16 cellular contexts compared by ENCODE assay signal in genomic region chr1:245572709-245573108, GRCh38.
DNase-seq lines count a peak whose midpoint lies in the region; ATAC-seq and TF ChIP-seq lines count a peak whose summit lies in the region.
"Had no signal": no experiment of that assay in that cellular context is flagged by ENCODE, and none has a peak within 500 bp of the region (broad histone marks: within the 10 kb centered on the region; RNA-seq: fewer than 3 reads in every experiment).

No MANE protein-coding gene starts in this region.

- no peaks in the 10 kb centered on the region for H3K27me3 Mint-ChIP-seq in endodermal cell (ENCODE audit: insufficient read depth)
- H3K27me3 Mint-ChIP-seq in nephron (ENCODE audit: low read depth) = peaks cover 7% of the 10 kb centered on the region

- H3K27ac ChIP-seq in BLaER1 (no peak overlapping the region), endodermal cell (ENCODE audit: low read depth, low read length) (no peak overlapping the region)
- H3K27ac ChIP-seq: HL-60 had no signal

- H3K27ac Mint-ChIP-seq in endodermal cell (peak overlapping the region; percentile 70), nephron (peak overlapping the region; percentile 47 to 65 (median 56))
- H3K27ac Mint-ChIP-seq: B cell; CD14-positive monocyte; CD8-positive, alpha-beta T cell had no signal

- H3K4me1 Mint-ChIP-seq in endodermal cell (peaks cover 28% of the 10 kb centered on the region), nephron (peaks cover 41% of the 10 kb centered on the region)
- H3K4me1 Mint-ChIP-seq: B cell had no signal

- peak; percentile 22 for DNase-seq in LNCaP clone FGC (ENCODE audit: low read depth)
- no peak for DNase-seq in endodermal cell
- DNase-seq in NCI-H1417 treated with DMSO at 0.1 percent for 48 hours (lab: John Stamatoyannopoulos, UW) = no peak
- DNase-seq: CD8-positive, alpha-beta T cell; COR-L47; DMS153; DMS79 treated with DMSO at 0.1 percent for 48 hours; EL had no signal

- H3K9me3 Mint-ChIP-seq in endodermal cell (no peaks in the 10 kb centered on the region), nephron (no peaks in the 10 kb centered on the region)
- H3K9me3 Mint-ChIP-seq: CD8-positive, alpha-beta T cell had no signal

- H3K4me3 Mint-ChIP-seq in endodermal cell (no peak overlapping the region), nephron (no peak overlapping the region)
- H3K4me3 Mint-ChIP-seq: B cell; CD14-positive monocyte; CD8-positive, alpha-beta T cell had no signal

- H3K4me3 ChIP-seq in BLaER1 (no peak overlapping the region), LNCaP clone FGC (ENCODE audit: low read depth, low read length) (no peak overlapping the region), endodermal cell (ENCODE audit: low read length) (no peak overlapping the region)
- H3K4me3 ChIP-seq: HAP-1 had no signal

- ATAC-seq in HG02973 (IDR thresholded peaks at IDR 0.05; ENCODE audit: unreplicated experiment) = no peak
- ATAC-seq in HG03025 (IDR thresholded peaks at IDR 0.05; ENCODE audit: low FRiP score, unreplicated experiment) = no peak
- ATAC-seq: CD8-positive, alpha-beta T cell had no signal

- peaks cover 27% of the 10 kb centered on the region for H3K4me1 ChIP-seq in BLaER1
- H3K4me1 ChIP-seq in endodermal cell (ENCODE audit: control insufficient read depth, insufficient read depth, low read length) = peaks cover 13% of the 10 kb centered on the region
- H3K4me1 ChIP-seq: HAP-1 had no signal

- H3K9me3 ChIP-seq in BLaER1 (no peaks in the 10 kb centered on the region), endodermal cell (ENCODE audit: control insufficient read depth, low read length) (no peaks in the 10 kb centered on the region)
- H3K9me3 ChIP-seq: HAP-1 had no signal

- H3K27me3 ChIP-seq in BLaER1 = no peaks in the 10 kb centered on the region
- no peaks in the 10 kb centered on the region for H3K27me3 ChIP-seq in endodermal cell (ENCODE audit: control insufficient read depth, insufficient read depth, low read length, poor library complexity, severe bottlenecking)

- H3K9ac ChIP-seq in BLaER1 = no peak overlapping the region
- H3K9ac ChIP-seq in endodermal cell (ENCODE audit: extremely low read depth, low read length, poor library complexity, severe bottlenecking) = no peak overlapping the region

- H3K36me3 ChIP-seq in BLaER1 = no peaks in the 10 kb centered on the region
- no peaks in the 10 kb centered on the region for H3K36me3 ChIP-seq in endodermal cell (ENCODE audit: control insufficient read depth, insufficient read depth, low read length)
- H3K36me3 ChIP-seq: HAP-1 had no signal

- TF ChIP-seq CTCF in LNCaP clone FGC (IDR thresholded peaks at IDR 0.05; ENCODE audit: control insufficient read depth, extremely low read depth, insufficient read depth) (no peak), endodermal cell (conservative IDR thresholded peaks at IDR 0.05) (no peak), nephron (IDR thresholded peaks at IDR 0.05; ENCODE audit: unreplicated experiment in 3 of 3) (no peak)

- peak overlapping the region; percentile 66; the same call in 1 of the 2 replicates for H3K4me2 ChIP-seq in BLaER1

- H4K20me1 ChIP-seq in BLaER1 = no peaks in the 10 kb centered on the region

- 95 to 97% methylated on average over 3 to 7 of the region's 7 CpGs for WGBS in endodermal cell (ENCODE audit: insufficient coverage in 1 of 2, insufficient read length in 1 of 2), 2 experiments

- H3K36me3 Mint-ChIP-seq in endodermal cell (ENCODE audit: low read depth) (peaks cover 3% of the 10 kb centered on the region), nephron (ENCODE audit: low read depth) (peaks cover 11% of the 10 kb centered on the region)
- H3K36me3 Mint-ChIP-seq: CD8-positive, alpha-beta T cell had no signal
